In the genomic region with DNA sequence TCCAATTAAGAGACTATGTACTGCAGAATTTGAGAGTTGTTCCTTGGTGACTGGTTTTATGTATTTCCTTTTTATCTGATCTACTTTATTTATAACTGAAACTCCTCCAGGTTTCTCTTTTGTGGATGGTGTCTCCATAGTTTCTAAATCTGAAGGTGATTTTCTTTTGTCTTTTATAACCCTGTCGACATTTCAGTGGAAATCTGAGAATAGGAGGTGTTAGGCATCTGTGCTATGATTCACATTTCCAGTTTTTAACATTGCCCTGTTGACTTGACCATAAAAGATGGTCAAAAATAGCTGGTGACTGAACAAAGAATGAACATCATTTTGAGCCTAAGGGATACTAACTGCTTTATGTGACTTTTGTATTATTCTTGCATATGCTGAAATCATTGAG, we compare ENCODE assay signal across 22 cellular contexts.
DNase-seq lines count a peak whose midpoint lies in the region; ATAC-seq and TF ChIP-seq lines count a peak whose summit lies in the region.
"Had no signal": no experiment of that assay in that cellular context is flagged by ENCODE, and none has a peak within 500 bp of the region (broad histone marks: within the 10 kb centered on the region; RNA-seq: fewer than 3 reads in every experiment).

No MANE protein-coding gene starts in this region.

- 0 out of 2 replicates have a peak, but pooled peaks cover 4% of the 10 kb centered on the region for H3K79me2 ChIP-seq in GM23248 (ENCODE audit: insufficient read depth)

- ATAC-seq in aorta (ENCODE audit: low FRiP score) (no peak), WTC11 (no peak)
- ATAC-seq: CD8-positive, alpha-beta T cell had no signal

- H3K36me3 Mint-ChIP-seq in activated T-cell treated with anti-CD3 and anti-CD28 coated beads, Interleukin-2, amount 50 U/mL, for 24 hours (ENCODE audit: low read depth), result no peaks in the 10 kb centered on the region
- no peaks in the 10 kb centered on the region for H3K36me3 Mint-ChIP-seq in WTC11
- H3K36me3 Mint-ChIP-seq: CD8-positive, alpha-beta T cell had no signal

- H3K9me2 ChIP-seq in GM23248 (ENCODE audit: insufficient read depth), result no peaks in the 10 kb centered on the region

- 0 out of 2 replicates have a peak overlapping the region, but pooled peaks have one; percentile 4 for H2AFZ ChIP-seq in GM23248

- peaks cover 34% of the 10 kb centered on the region for H3K27me3 Mint-ChIP-seq in activated T-cell treated with anti-CD3 and anti-CD28 coated beads, Interleukin-2, amount 50 U/mL, for 24 hours
- H3K27me3 Mint-ChIP-seq in WTC11 (ENCODE audit: low read depth), result no peaks in the 10 kb centered on the region

- H3K9ac ChIP-seq in GM23248, result peak overlapping the region; percentile 36; the same call in 1 of the 2 replicates
- H3K9ac ChIP-seq: KMS-11 had no signal

- peak overlapping the region; percentile 40 for H3K4me2 ChIP-seq in GM23248 (ENCODE audit: unreplicated experiment)
- H3K4me2 ChIP-seq: KMS-11 had no signal

- POLR2A ChIA-PET in WTC11 (lab: Charles Lee), result no interaction called here

- no peak overlapping the region for H3K27ac Mint-ChIP-seq in activated T-cell treated with anti-CD3 and anti-CD28 coated beads, Interleukin-2, amount 50 U/mL, for 24 hours
- no peak overlapping the region for H3K27ac Mint-ChIP-seq in WTC11
- H3K27ac Mint-ChIP-seq: CD8-positive, alpha-beta T cell had no signal

- peaks cover 37% of the 10 kb centered on the region for H3F3A ChIP-seq in GM23248 (ENCODE audit: insufficient read depth)

- in situ Hi-C loops in GM23248 (cut with MboI), result no loop called here

- CTCF ChIA-PET in WTC11 (lab: Charles Lee), result no interaction called here

- peak overlapping the region; percentile 69 for H3K27ac ChIP-seq in GM23248
- peak overlapping the region; percentile 31 to 33 for H3K27ac ChIP-seq in tibial artery
- H3K27ac ChIP-seq in aorta (ENCODE audit: low read depth in 1 of 2, low read length in 2 of 2), result no peak overlapping the region
- H3K27ac ChIP-seq: KMS-11, Peyer's patch, SJCRH30 had no signal

- no peaks in the 10 kb centered on the region for H3K9me3 Mint-ChIP-seq in activated T-cell treated with anti-CD3 and anti-CD28 coated beads, Interleukin-2, amount 50 U/mL, for 24 hours
- peaks cover 5% of the 10 kb centered on the region; the same call in 1 of the 2 replicates for H3K9me3 Mint-ChIP-seq in WTC11

- intact Hi-C loops in tibial artery (cut with DNase I; ENCODE audit: low total_unique reads), result no loop called here
- intact Hi-C loops in aorta (cut with DNase I), result no loop called here

- H3K27me3 ChIP-seq in GM23248 (replicated peaks; ENCODE audit: insufficient read depth), result no peaks in the 10 kb centered on the region
- no peaks in the 10 kb centered on the region for H3K27me3 ChIP-seq in tibial artery
- no peaks in the 10 kb centered on the region for H3K27me3 ChIP-seq in aorta (ENCODE audit: control insufficient read depth in 1 of 2, insufficient read depth in 2 of 2, low read length in 1 of 2)
- H3K27me3 ChIP-seq: Peyer's patch, SJCRH30 had no signal

- peak; percentile 46 for DNase-seq in GM23248
- DNase-seq in M059J (ENCODE audit: low read depth), result peak; percentile 76
- peak; percentile 64 for DNase-seq in myocyte (ENCODE audit: low read depth)
- DNase-seq in tibial artery, result no peak
- no peak for DNase-seq in aorta
- no peak for DNase-seq in activated T-cell treated with anti-CD3 and anti-CD28 coated beads, Interleukin-2, amount 50 U/mL, for 24 hours
- no peak for DNase-seq in WTC11 (ENCODE audit: low spot score)
- DNase-seq: ACHN; AML-193; C1 segment of cervical spinal cord; CD8-positive, alpha-beta T cell; MV-4-11; NCI-H1105 treated with DMSO at 0.1 percent for 48 hours; NCI-H2081; NCI-H2171; NCI-H345; NCI-H524; NCI-H774; Peyer's patch; SJCRH30 had no signal

- H3K36me3 ChIP-seq in GM23248 (ENCODE audit: low read depth) (no peaks in the 10 kb centered on the region), tibial artery (no peaks in the 10 kb centered on the region), aorta (ENCODE audit: control insufficient read depth in 1 of 2, insufficient read depth in 2 of 2, low read length in 1 of 2) (no peaks in the 10 kb centered on the region)
- H3K36me3 ChIP-seq: HAP-1, SJCRH30 had no signal

- H3K4me3 ChIP-seq in GM23248 (no peak overlapping the region), tibial artery (no peak overlapping the region), aorta (ENCODE audit: low read length in 2 of 2) (no peak overlapping the region)
- H3K4me3 ChIP-seq: HAP-1, Peyer's patch, SJCRH30 had no signal

- no peaks in the 10 kb centered on the region for H4K20me1 ChIP-seq in GM23248 (ENCODE audit: insufficient read depth)

- no peak for TF ChIP-seq CTCF in tibial artery (IDR thresholded peaks at IDR 0.05)
- no peak for TF ChIP-seq CTCF in WTC11 (IDR thresholded peaks at IDR 0.05)

- H3K4me1 ChIP-seq in GM23248 (ENCODE audit: insufficient read depth) (peaks cover 48% of the 10 kb centered on the region), tibial artery (peaks cover 0 to 49% (median 4%) of the 10 kb centered on the region in 4 donors), aorta (ENCODE audit: control insufficient read depth in 1 of 2, insufficient read depth in 2 of 2, low read length in 2 of 2) (peaks cover 0 to 9% of the 10 kb centered on the region in 2 donors)
- H3K4me1 ChIP-seq: Peyer's patch had no signal

- no peak overlapping the region for H3K4me3 Mint-ChIP-seq in activated T-cell treated with anti-CD3 and anti-CD28 coated beads, Interleukin-2, amount 50 U/mL, for 24 hours
- H3K4me3 Mint-ChIP-seq in WTC11, result no peak overlapping the region
- H3K4me3 Mint-ChIP-seq: CD8-positive, alpha-beta T cell had no signal

- 8 to 21% methylated on average over 1 of the region's 1 CpG for WGBS in GM23248 (ENCODE audit: low coverage in 1 of 2, low lambda C conversion rate in 2 of 2, missing lambda C conversion rate in 2 of 2), 2 experiments
- 64 to 67% methylated on average over 1 of the region's 1 CpG for WGBS in aorta, 2 donors

- no peaks in the 10 kb centered on the region for H3K9me3 ChIP-seq in GM23248 (ENCODE audit: low read depth)
- no peaks in the 10 kb centered on the region for H3K9me3 ChIP-seq in tibial artery
- H3K9me3 ChIP-seq in aorta (ENCODE audit: control insufficient read depth, low read length), result no peaks in the 10 kb centered on the region
- H3K9me3 ChIP-seq: HAP-1, Peyer's patch, SJCRH30 had no signal

- no peaks in the 10 kb centered on the region for H3K4me1 Mint-ChIP-seq in activated T-cell treated with anti-CD3 and anti-CD28 coated beads, Interleukin-2, amount 50 U/mL, for 24 hours (ENCODE audit: low read depth)
- peaks cover 5% of the 10 kb centered on the region for H3K4me1 Mint-ChIP-seq in WTC11

TF ChIP-seq in WTC11, 78 proteins besides CTCF, POLR2A, EP300 and RAD21:
- TF ChIP-seq EMX1 (CRISPR knock-in tag; IDR thresholded peaks at IDR 0.05) (no peak), ZNF423 (CRISPR knock-in tag; IDR thresholded peaks at IDR 0.05) (no peak), ZNF138 (CRISPR knock-in tag; conservative IDR thresholded peaks at IDR 0.05) (no peak), MYBL2 (CRISPR knock-in tag; IDR thresholded peaks at IDR 0.05) (no peak), CREM (CRISPR knock-in tag; IDR thresholded peaks at IDR 0.05) (no peak), NFYB (CRISPR knock-in tag; conservative IDR thresholded peaks at IDR 0.05; ENCODE audit: low read depth) (no peak), ETV6 (CRISPR knock-in tag; IDR thresholded peaks at IDR 0.05) (no peak)
- TF ChIP-seq, protein P1, sequence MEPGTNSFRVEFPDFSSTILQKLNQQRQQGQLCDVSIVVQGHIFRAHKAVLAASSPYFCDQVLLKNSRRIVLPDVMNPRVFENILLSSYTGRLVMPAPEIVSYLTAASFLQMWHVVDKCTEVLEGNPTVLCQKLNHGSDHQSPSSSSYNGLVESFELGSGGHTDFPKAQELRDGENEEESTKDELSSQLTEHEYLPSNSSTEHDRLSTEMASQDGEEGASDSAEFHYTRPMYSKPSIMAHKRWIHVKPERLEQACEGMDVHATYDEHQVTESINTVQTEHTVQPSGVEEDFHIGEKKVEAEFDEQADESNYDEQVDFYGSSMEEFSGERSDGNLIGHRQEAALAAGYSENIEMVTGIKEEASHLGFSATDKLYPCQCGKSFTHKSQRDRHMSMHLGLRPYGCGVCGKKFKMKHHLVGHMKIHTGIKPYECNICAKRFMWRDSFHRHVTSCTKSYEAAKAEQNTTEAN (CRISPR knock-in tag; IDR thresholded peaks at IDR 0.05), result no peak

Comparison
In these comparisons a context has a peak if more than half of its experiments do, and no peak if none do; other contexts are left out.
1. DNase-seq: peak in GM23248 (single experiment), M059J (single experiment) and myocyte (single experiment); none in tibial artery (0 of 2), aorta (0 of 2), activated T-cell treated with anti-CD3 and anti-CD28 coated beads, Interleukin-2, amount 50 U/mL, for 24 hours (single experiment) and WTC11 (single experiment).
2. H3K27ac ChIP-seq: peak in GM23248 (single experiment) and tibial artery (2 of 2); none in aorta (0 of 2).